ENCODE assay signal across 8 cellular contexts in genomic region chr19:47239610-47240296, GRCh38. TPM values are rescaled to one million over a fixed set of nuclear protein-coding genes. Genes with fewer than 3 reads are reported as not detected.
DNase-seq lines count a peak whose midpoint lies in the region; ATAC-seq and TF ChIP-seq lines count a peak whose summit lies in the region.

No MANE protein-coding gene starts in this region.

- WGBS in mesendoderm (ENCODE audit: extremely low coverage, insufficient coverage, low lambda C conversion rate), result no CpG with 5 or more reads among the region's 62 CpGs

- no peak overlapping the region for H2BK120ac ChIP-seq in mesendoderm (ENCODE audit: low read depth, low read length)

- intact Hi-C loops in tibial artery (cut with DNase I; ENCODE audit: low total_unique reads), result no loop called here

- no peaks in the 10 kb centered on the region for H3K9me3 ChIP-seq in BE2C
- H3K9me3 ChIP-seq in tibial artery, result no peaks in the 10 kb centered on the region

- peaks cover 31% of the 10 kb centered on the region for H3K27me3 Mint-ChIP-seq in WTC11 (ENCODE audit: low read depth)

- H3K4me3 Mint-ChIP-seq in WTC11, result peak overlapping the region; percentile 58

- H4K5ac ChIP-seq in mesendoderm (ENCODE audit: low read length), result no peak overlapping the region

- H2BK5ac ChIP-seq in mesendoderm (ENCODE audit: low read length), result no peak overlapping the region

- no peak overlapping the region for H3K9ac ChIP-seq in KMS-11
- H3K9ac ChIP-seq in mesendoderm (ENCODE audit: low read length), result no peak overlapping the region

- H3K79me1 ChIP-seq in mesendoderm (ENCODE audit: low read length), result no peaks in the 10 kb centered on the region

- H2AK5ac ChIP-seq in mesendoderm (ENCODE audit: low read length), result no peak overlapping the region

- peak; percentile 4; the same call in 1 of the 2 replicates for ATAC-seq in WTC11
- no peak for ATAC-seq in HG03520 (IDR thresholded peaks at IDR 0.05; ENCODE audit: unreplicated experiment)

- no peak overlapping the region for H3K4ac ChIP-seq in mesendoderm (ENCODE audit: low read depth, low read length)

- H3K36me3 Mint-ChIP-seq in WTC11, result no peaks in the 10 kb centered on the region

- H4K8ac ChIP-seq in mesendoderm (ENCODE audit: low read depth, low read length), result no peak overlapping the region

- H3K18ac ChIP-seq in mesendoderm (ENCODE audit: low read length), result peak overlapping the region; percentile 9

- no peaks in the 10 kb centered on the region for H3K79me2 ChIP-seq in KMS-11 (ENCODE audit: insufficient read depth, low read depth)
- H3K79me2 ChIP-seq in mesendoderm (ENCODE audit: control insufficient read depth, insufficient read depth, low read length), result no peaks in the 10 kb centered on the region

- peak; percentile 95 for DNase-seq in BE2C
- DNase-seq in WTC11 (ENCODE audit: low spot score), result peak; percentile 83
- DNase-seq in dermis blood vessel endothelial cell, result peak; percentile 74
- no peak for DNase-seq in mesendoderm
- peak in 1 of 2 donors; percentile 85 for DNase-seq in tibial artery
- no peak for DNase-seq in NOMO-1 treated with DMSO at 0.1 percent for 48 hours (lab: John Stamatoyannopoulos, UW; ENCODE audit: unreplicated experiment)

- H3K27me3 ChIP-seq in BE2C (no peaks in the 10 kb centered on the region), KMS-11 (ENCODE audit: insufficient read depth, low read depth) (peaks cover 31% of the 10 kb centered on the region), mesendoderm (ENCODE audit: insufficient read depth, low read length, poor library complexity) (peaks cover 8% of the 10 kb centered on the region), tibial artery (no peaks in the 10 kb centered on the region)

- POLR2A ChIA-PET in WTC11 (lab: Charles Lee), result interaction anchor here (1.3 to 1.9 kb wide), 4 partner anchors 12 to 126 kb away, joined by 4 to 13 read pairs (median 8); partner anchors contain the start of gene ZC3H4

- H3K4me2 ChIP-seq in KMS-11 (peak overlapping the region; percentile 36; the same call in 1 of the 2 replicates), mesendoderm (ENCODE audit: low read length) (no peak overlapping the region)

- no peak overlapping the region for H2BK15ac ChIP-seq in mesendoderm (replicated peaks; ENCODE audit: low read depth)

- H3K23ac ChIP-seq in mesendoderm (ENCODE audit: low read length), result no peak overlapping the region

- H3K27ac ChIP-seq in KMS-11 (no peak overlapping the region), mesendoderm (ENCODE audit: low read depth, low read length) (no peak overlapping the region), tibial artery (no peak overlapping the region)

- no peak overlapping the region for H3K56ac ChIP-seq in mesendoderm (ENCODE audit: low read length)

- peaks cover 20% of the 10 kb centered on the region for H3K4me1 Mint-ChIP-seq in WTC11

- H3K36me3 ChIP-seq in BE2C (no peaks in the 10 kb centered on the region), KMS-11 (ENCODE audit: insufficient read depth) (no peaks in the 10 kb centered on the region), mesendoderm (ENCODE audit: control insufficient read depth, insufficient read depth, low read length) (no peaks in the 10 kb centered on the region), tibial artery (no peaks in the 10 kb centered on the region)

- H3K9me3 Mint-ChIP-seq in WTC11, result no peaks in the 10 kb centered on the region

- TF ChIP-seq CTCF in BE2C (IDR thresholded peaks at IDR 0.05; ENCODE audit: low read depth, low read length) (no peak), KMS-11 (conservative IDR thresholded peaks at IDR 0.05; ENCODE audit: low read depth, low read length) (no peak), WTC11 (IDR thresholded peaks at IDR 0.05) (no peak), tibial artery (IDR thresholded peaks at IDR 0.05) (no peak)

- CTCF ChIA-PET in WTC11 (lab: Charles Lee), result interaction anchor here (0.8 to 3.4 kb wide), 4 partner anchors 13 to 227 kb away, joined by 3 to 27 read pairs (median 4); no protein-coding TSS in a partner anchor

- no peaks in the 10 kb centered on the region for H4K20me1 ChIP-seq in KMS-11 (ENCODE audit: insufficient read depth)

- peaks cover 14% of the 10 kb centered on the region for H3K4me1 ChIP-seq in BE2C
- H3K4me1 ChIP-seq in KMS-11 (ENCODE audit: low read depth, poor library complexity, severe bottlenecking), result peaks cover 39% of the 10 kb centered on the region
- H3K4me1 ChIP-seq in mesendoderm (ENCODE audit: control insufficient read depth, low read depth, low read length), result peaks cover 5% of the 10 kb centered on the region
- H3K4me1 ChIP-seq in tibial artery, result peaks cover 0 to 46% (median 37%) of the 10 kb centered on the region in 4 donors

- H2AFZ ChIP-seq in KMS-11 (ENCODE audit: low read depth), result no peak overlapping the region

- no peak overlapping the region for H3K27ac Mint-ChIP-seq in WTC11

- H3K4me3 ChIP-seq in BE2C (ENCODE audit: low read depth, low read length), result peak overlapping the region; percentile 39
- H3K4me3 ChIP-seq in KMS-11 (IDR thresholded peaks at IDR 0.05; ENCODE audit: insufficient read depth, low read depth, low read length), result no peak overlapping the region
- no peak overlapping the region for H3K4me3 ChIP-seq in mesendoderm (ENCODE audit: low read length)
- peak overlapping the region; percentile 31 to 38 for H3K4me3 ChIP-seq in tibial artery

TF ChIP-seq in WTC11, 78 proteins besides CTCF, POLR2A, EP300 and RAD21 (continues in another document):
- peak; percentile 28; the same call in 1 of the 2 replicates for TF ChIP-seq FOXK1 (CRISPR knock-in tag; IDR thresholded peaks at IDR 0.05)
- TF ChIP-seq ZBTB21 (CRISPR knock-in tag; IDR thresholded peaks at IDR 0.05; ENCODE audit: borderline replicate concordance), result peak; percentile 60; the same call in 1 of the 2 replicates
- TF ChIP-seq, protein P1, sequence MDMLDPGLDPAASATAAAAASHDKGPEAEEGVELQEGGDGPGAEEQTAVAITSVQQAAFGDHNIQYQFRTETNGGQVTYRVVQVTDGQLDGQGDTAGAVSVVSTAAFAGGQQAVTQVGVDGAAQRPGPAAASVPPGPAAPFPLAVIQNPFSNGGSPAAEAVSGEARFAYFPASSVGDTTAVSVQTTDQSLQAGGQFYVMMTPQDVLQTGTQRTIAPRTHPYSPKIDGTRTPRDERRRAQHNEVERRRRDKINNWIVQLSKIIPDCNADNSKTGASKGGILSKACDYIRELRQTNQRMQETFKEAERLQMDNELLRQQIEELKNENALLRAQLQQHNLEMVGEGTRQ (CRISPR knock-in tag; IDR thresholded peaks at IDR 0.05), result 0 out of 2 replicates have a peak, but pooled peaks have one; percentile 30
- TF ChIP-seq CDX4 (CRISPR knock-in tag; IDR thresholded peaks at IDR 0.05; ENCODE audit: borderline replicate concordance), result no peak
- TF ChIP-seq FOXP1 (CRISPR knock-in tag; IDR thresholded peaks at IDR 0.05; ENCODE audit: borderline replicate concordance), result peak; percentile 69; the same call in 1 of the 2 replicates
- no peak for TF ChIP-seq MXD4 (CRISPR knock-in tag; IDR thresholded peaks at IDR 0.05; ENCODE audit: borderline replicate concordance)
- TF ChIP-seq JUN (CRISPR knock-in tag; IDR thresholded peaks at IDR 0.05), result no peak
- TF ChIP-seq ZNF423 (CRISPR knock-in tag; IDR thresholded peaks at IDR 0.05), result no peak
- TF ChIP-seq ZNF281 (CRISPR knock-in tag; IDR thresholded peaks at IDR 0.05), result no peak
- TF ChIP-seq NFATC4 (CRISPR knock-in tag; IDR thresholded peaks at IDR 0.05), result no peak
- peak; percentile 59; the same call in 1 of the 2 replicates for TF ChIP-seq SP1 (CRISPR knock-in tag; conservative IDR thresholded peaks at IDR 0.05)

RNA-seq across cellular contexts. Expression of gene BBC3, which starts 8.8 kb away (rescaled TPM):
- 17.0 TPM for polyA plus RNA-seq in BE2C (2012; ENCODE audit: insufficient read depth, insufficient read length, low read depth)
- total RNA-seq in WTC11 (2021) (29.4 to 49.5 TPM (median 32.2 TPM) in 3 replicates), dermis blood vessel endothelial cell (24.5 and 26.9 TPM in 2 replicates)
- 5.3 TPM for polyA plus RNA-seq in mesendoderm (2013, experiment 1 of 2)
- polyA plus RNA-seq in mesendoderm (2013, experiment 2 of 2), result 4.7 TPM

RNA-seq across cellular contexts. Expression of gene CCDC9, which starts 16.6 kb away (rescaled TPM):
- polyA plus RNA-seq in BE2C (2012; ENCODE audit: insufficient read depth, insufficient read length, low read depth), result 21.8 TPM
- 30.4 to 37.7 TPM (median 33.0 TPM) in 3 replicates for total RNA-seq in WTC11 (2021)
- total RNA-seq in dermis blood vessel endothelial cell, result 3.4 and 4.9 TPM in 2 replicates
- polyA plus RNA-seq in mesendoderm (2013, experiment 1 of 2), result 15.0 TPM
- 14.2 TPM for polyA plus RNA-seq in mesendoderm (2013, experiment 2 of 2)

RNA-seq across cellular contexts. Expression of gene INAFM1, which starts 34.9 kb away (rescaled TPM):
- 19.8 TPM for polyA plus RNA-seq in BE2C (2012; ENCODE audit: insufficient read depth, insufficient read length, low read depth)
- total RNA-seq in WTC11 (2021) (7.0 to 8.1 TPM (median 7.3 TPM) in 3 replicates), dermis blood vessel endothelial cell (1.1 and 1.5 TPM in 2 replicates)
- 2.9 TPM for polyA plus RNA-seq in mesendoderm (2013, experiment 1 of 2)
- 2.8 TPM for polyA plus RNA-seq in mesendoderm (2013, experiment 2 of 2)

Comparison
In these comparisons a context has a peak if more than half of its experiments do, and no peak if none do; other contexts are left out.
1. DNase-seq: peak in BE2C (single experiment), WTC11 (single experiment) and dermis blood vessel endothelial cell (single experiment); none in mesendoderm (single experiment) and NOMO-1 treated with DMSO at 0.1 percent for 48 hours (single experiment).
2. H3K4me3 ChIP-seq: peak in BE2C (single experiment) and tibial artery (2 of 2); none in KMS-11 (single experiment) and mesendoderm (single experiment).